In the genomic region with DNA sequence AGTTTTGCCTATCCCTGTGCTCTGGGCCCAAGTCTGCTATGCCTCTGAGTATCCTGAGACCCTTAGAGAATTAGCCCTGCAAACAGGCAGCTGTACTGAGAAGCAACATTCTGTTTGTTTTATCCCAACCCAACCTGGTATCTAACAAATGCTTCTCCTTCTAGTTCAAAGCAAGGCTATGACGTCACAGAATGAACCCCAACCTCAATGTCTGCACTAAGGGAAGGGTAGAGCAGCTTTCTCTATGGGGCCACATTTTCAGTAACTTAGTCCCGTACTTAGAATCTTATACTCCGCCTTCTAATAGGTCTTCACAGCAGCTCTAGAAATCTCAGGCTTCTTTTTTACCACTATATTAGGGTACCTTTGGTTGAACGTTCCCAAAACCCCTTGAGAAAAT, we compare ENCODE assay signal across 31 cellular contexts.
"Had no signal": no experiment of that assay in that cellular context is flagged by ENCODE, and none has a peak within 500 bp of the region (broad histone marks: within the 10 kb centered on the region; RNA-seq: fewer than 3 reads in every experiment).

No MANE protein-coding gene starts in this region.

- H3K9ac ChIP-seq: neural progenitor cell had no signal

- H3K9me3 ChIP-seq: esophagus squamous epithelium, sigmoid colon, uterus had no signal

- H3K9me3 Mint-ChIP-seq: activated B cell treated with CpG ODN at 0.5 μM for 24 hours; activated CD8-positive, alpha-beta T cell treated with anti-CD3 and anti-CD28 coated beads for 36 hours; activated T-cell treated with anti-CD3 and anti-CD28 coated beads, Interleukin-2, amount 50 U/mL, for 72 hours; central memory CD8-positive, alpha-beta T cell; dendritic cell treated with granulocyte-macrophage colony-stimulating factor and Interleukin-4, amounts not matched to agents 40 ng/mL and 50 ng/mL, for 4 days; naive thymus-derived CD4-positive, alpha-beta T cell; stimulated activated effector memory CD8-positive, alpha-beta T cell treated with anti-CD3 and anti-CD28 coated beads, Interleukin-12 subunit alpha, Interleukin-12 subunit beta, amount 100 ng/mL, for 72 hours; stimulated activated naive CD8-positive, alpha-beta T cell treated with anti-CD3 and anti-CD28 coated beads, Interleukin-15, Interleukin-2, amounts not matched to agents 100 ng/mL and 50 ng/mL, for 24 hours had no signal

- H3K4me2 ChIP-seq: hepatocyte, neural progenitor cell had no signal

- H3K27ac Mint-ChIP-seq: activated B cell treated with CpG ODN at 0.5 μM for 24 hours; activated CD8-positive, alpha-beta memory T cell treated with anti-CD3 and anti-CD28 coated beads, Interleukin-2, amount 10 ng/mL, durations not matched to agents 7 days and 5 days; activated CD8-positive, alpha-beta T cell treated with anti-CD3 and anti-CD28 coated beads for 36 hours; activated naive CD8-positive, alpha-beta T cell; activated T-cell treated with anti-CD3 and anti-CD28 coated beads, Interleukin-2, amount 50 U/mL, for 72 hours; dendritic cell treated with granulocyte-macrophage colony-stimulating factor and Interleukin-4, amounts not matched to agents 40 ng/mL and 50 ng/mL, for 4 days; naive thymus-derived CD4-positive, alpha-beta T cell; neural progenitor cell; stimulated activated effector memory CD8-positive, alpha-beta T cell treated with anti-CD3 and anti-CD28 coated beads, Interleukin-12 subunit alpha, Interleukin-12 subunit beta, amount 100 ng/mL, for 72 hours; stimulated activated naive CD8-positive, alpha-beta T cell treated with anti-CD3 and anti-CD28 coated beads, Interleukin-15, Interleukin-2, amounts not matched to agents 100 ng/mL and 50 ng/mL, for 24 hours had no signal

- H3K4me3 Mint-ChIP-seq: activated B cell treated with CpG ODN at 0.5 μM for 24 hours; activated CD8-positive, alpha-beta memory T cell treated with anti-CD3 and anti-CD28 coated beads, Interleukin-2, amount 10 ng/mL, durations not matched to agents 7 days and 5 days; activated CD8-positive, alpha-beta T cell treated with anti-CD3 and anti-CD28 coated beads for 36 hours; activated naive CD8-positive, alpha-beta T cell; activated T-cell treated with anti-CD3 and anti-CD28 coated beads, Interleukin-2, amount 50 U/mL, for 72 hours; central memory CD8-positive, alpha-beta T cell; dendritic cell treated with granulocyte-macrophage colony-stimulating factor and Interleukin-4, amounts not matched to agents 40 ng/mL and 50 ng/mL, for 4 days; naive thymus-derived CD4-positive, alpha-beta T cell; neural progenitor cell; stimulated activated effector memory CD8-positive, alpha-beta T cell treated with anti-CD3 and anti-CD28 coated beads, Interleukin-12 subunit alpha, Interleukin-12 subunit beta, amount 100 ng/mL, for 72 hours; stimulated activated naive CD8-positive, alpha-beta T cell treated with anti-CD3 and anti-CD28 coated beads, Interleukin-15, Interleukin-2, amounts not matched to agents 100 ng/mL and 50 ng/mL, for 24 hours; type B pancreatic cell had no signal

- H3K27ac ChIP-seq: esophagus squamous epithelium, neural progenitor cell, sigmoid colon, uterus had no signal

- H3K27me3 Mint-ChIP-seq: activated CD8-positive, alpha-beta T cell treated with anti-CD3 and anti-CD28 coated beads for 36 hours; activated naive CD8-positive, alpha-beta T cell; stimulated activated naive CD8-positive, alpha-beta T cell treated with anti-CD3 and anti-CD28 coated beads, Interleukin-15, Interleukin-2, amounts not matched to agents 100 ng/mL and 50 ng/mL, for 24 hours; type B pancreatic cell had no signal

- ATAC-seq: activated CD8-positive, alpha-beta memory T cell treated with anti-CD3 and anti-CD28 coated beads, Interleukin-2, amount 10 ng/mL, durations not matched to agents 7 days and 5 days; activated CD8-positive, alpha-beta T cell treated with anti-CD3 and anti-CD28 coated beads for 36 hours; activated T-cell treated with anti-CD3 and anti-CD28 coated beads, Interleukin-2, amount 50 U/mL, for 72 hours; left ventricle myocardium superior; naive thymus-derived CD4-positive, alpha-beta T cell; stimulated activated effector memory CD8-positive, alpha-beta T cell treated with anti-CD3 and anti-CD28 coated beads, Interleukin-12 subunit alpha, Interleukin-12 subunit beta, amount 100 ng/mL, for 72 hours had no signal

- DNase-seq: activated B cell treated with CpG ODN at 0.5 μM for 24 hours; activated CD4-positive, alpha-beta T cell treated with anti-CD3 and anti-CD28 coated beads, Interleukin-2, amount 50 U/mL, for 1 hour; activated CD8-positive, alpha-beta memory T cell treated with anti-CD3 and anti-CD28 coated beads, Interleukin-2, amount 10 ng/mL, durations not matched to agents 7 days and 5 days; activated CD8-positive, alpha-beta T cell treated with anti-CD3 and anti-CD28 coated beads for 36 hours; activated naive CD4-positive, alpha-beta T cell; activated T-cell treated with anti-CD3 and anti-CD28 coated beads for 4 hours; activated T-cell treated with anti-CD3 and anti-CD28 coated beads, Interleukin-2, amount 50 U/mL, for 72 hours; anterior cingulate cortex; esophagus squamous epithelium; foreskin melanocyte; islet precursor cell; left cardiac atrium; left ventricle myocardium superior; midbrain; naive thymus-derived CD4-positive, alpha-beta T cell; occipital lobe; sigmoid colon; small intestine; stimulated activated CD4-positive, alpha-beta T cell treated with anti-CD3 and anti-CD28 coated beads, Interleukin-4, amount 100 ng/mL, for 24 hours; substantia nigra; T-helper 2 cell; uterus had no signal

- H3K36me3 Mint-ChIP-seq: activated CD8-positive, alpha-beta memory T cell treated with anti-CD3 and anti-CD28 coated beads, Interleukin-2, amount 10 ng/mL, durations not matched to agents 7 days and 5 days; activated naive CD8-positive, alpha-beta T cell; neural progenitor cell; stimulated activated effector memory CD8-positive, alpha-beta T cell treated with anti-CD3 and anti-CD28 coated beads, Interleukin-12 subunit alpha, Interleukin-12 subunit beta, amount 100 ng/mL, for 72 hours had no signal

- H3K36me3 ChIP-seq: esophagus squamous epithelium, neural progenitor cell, sigmoid colon, uterus had no signal

- H3K4me3 ChIP-seq: esophagus squamous epithelium, hepatocyte, neural progenitor cell, sigmoid colon, uterus had no signal

- H3K27me3 ChIP-seq: esophagus squamous epithelium, hepatocyte, neural progenitor cell, sigmoid colon, uterus had no signal

- FAIRE-seq: bronchial epithelial cell, small intestine had no signal

- H2AFZ ChIP-seq: hepatocyte, neural progenitor cell had no signal

- H3K4me1 Mint-ChIP-seq: activated B cell treated with CpG ODN at 0.5 μM for 24 hours had no signal
